ENCODE assay signal across 13 cellular contexts in genomic region chr5:58235279-58235678, GRCh38.
DNase-seq lines count a peak whose midpoint lies in the region; ATAC-seq and TF ChIP-seq lines count a peak whose summit lies in the region.
"Had no signal": no experiment of that assay in that cellular context is flagged by ENCODE, and none has a peak within 500 bp of the region (broad histone marks: within the 10 kb centered on the region; RNA-seq: fewer than 3 reads in every experiment).

No MANE protein-coding gene starts in this region.

- no peaks in the 10 kb centered on the region for H4K20me1 ChIP-seq in PC-9 (ENCODE audit: insufficient read depth)
- no peaks in the 10 kb centered on the region for H4K20me1 ChIP-seq in smooth muscle cell (ENCODE audit: low read depth)

- H3K9ac ChIP-seq in smooth muscle cell (ENCODE audit: low read depth): no peak overlapping the region

- H2AFZ ChIP-seq in PC-9 (no peak overlapping the region), smooth muscle cell (ENCODE audit: low read depth) (no peak overlapping the region)

- H3K4me2 ChIP-seq in PC-9 (no peak overlapping the region), smooth muscle cell (peak overlapping the region; percentile 2)

- ATAC-seq in GM19324 (IDR thresholded peaks at IDR 0.05; ENCODE audit: low FRiP score, unreplicated experiment): no peak
- ATAC-seq: T-helper 17 cell had no signal

- H3K4me3 ChIP-seq in HEK293 (ENCODE audit: low read depth, low read length) (no peak overlapping the region), PC-9 (no peak overlapping the region), fibroblast of villous mesenchyme (ENCODE audit: low read depth, low read length) (no peak overlapping the region), smooth muscle cell (no peak overlapping the region)
- H3K4me3 ChIP-seq: coronary artery had no signal

- H3K27ac ChIP-seq in HEK293 (ENCODE audit: extremely low read depth, low read depth, low read length) (no peak overlapping the region), PC-9 (peak overlapping the region; percentile 52), smooth muscle cell (ENCODE audit: low read depth) (no peak overlapping the region)
- H3K27ac ChIP-seq: coronary artery had no signal

- intact Hi-C loops in PC-9 (cut with micrococcal nuclease; ENCODE audit: unreplicated experiment): loop anchor here (1.0 to 5.0 kb wide), 2 partner anchors 25 to 348 kb away; no protein-coding TSS in a partner anchor

- DNase-seq in PC-9: peak; percentile 27 to 90
- peak; percentile 58 for DNase-seq in fibroblast of villous mesenchyme (ENCODE audit: low read depth)
- no peak for DNase-seq in smooth muscle cell (lab: John Stamatoyannopoulos, UW; ENCODE audit: unreplicated experiment)
- no peak for DNase-seq in DMS153 (lab: John Stamatoyannopoulos, UW)
- DNase-seq in HK-2 (ENCODE audit: unreplicated experiment): no peak
- DNase-seq: activated CD4-positive, alpha-beta memory T cell treated with anti-CD3 and anti-CD28 coated beads for 36 hours; activated naive CD4-positive, alpha-beta T cell treated with Interleukin-2 at 50 U/mL for 16 hours; head of caudate nucleus; NCI-H1417 treated with DMSO at 0.1 percent for 48 hours; T-helper 17 cell had no signal

- H3K4me1 ChIP-seq in HEK293 (ENCODE audit: control insufficient read depth, insufficient read depth, low read length) (peaks cover 2% of the 10 kb centered on the region; the same call in 1 of the 2 replicates), PC-9 (replicated peaks; ENCODE audit: insufficient read depth) (peaks cover 43% of the 10 kb centered on the region), smooth muscle cell (ENCODE audit: low read depth) (peaks cover 8% of the 10 kb centered on the region)

- no TSS peak for BruUV-seq in PC-9 (replicated peaks; lab: Mats Ljungman, UMichigan)

- H3K9me2 ChIP-seq in PC-9 (ENCODE audit: insufficient read depth): no peaks in the 10 kb centered on the region

- H3F3A ChIP-seq in PC-9 (ENCODE audit: insufficient read depth, low read depth) (peaks cover 20% of the 10 kb centered on the region), smooth muscle cell (ENCODE audit: low read depth) (no peaks in the 10 kb centered on the region)

- WGBS in smooth muscle cell (ENCODE audit: low lambda C conversion rate): 6% methylated on average over 3 of the region's 3 CpGs

- POLR2A ChIA-PET in HEK293 (lab: Yijun Ruan, JAX): no interaction called here
- POLR2A ChIA-PET in PC-9 (lab: Charles Lee; ENCODE audit: unreplicated experiment): interaction anchor here (0.6 kb wide), 1 partner anchor 47 kb away, joined by 10 read pairs; no protein-coding TSS in a partner anchor

- CTCF ChIA-PET in HEK293 (lab: Yijun Ruan, JAX) (no interaction called here), PC-9 (lab: Charles Lee) (no interaction called here)

- H3K9me3 ChIP-seq in HEK293 (ENCODE audit: control insufficient read depth, insufficient read depth, low read depth, low read length): no peaks in the 10 kb centered on the region
- peaks cover 10% of the 10 kb centered on the region for H3K9me3 ChIP-seq in PC-9 (ENCODE audit: insufficient read depth, low read depth)
- H3K9me3 ChIP-seq in smooth muscle cell (replicated peaks; ENCODE audit: low read depth): no peaks in the 10 kb centered on the region

- no peaks in the 10 kb centered on the region for H3K36me3 ChIP-seq in HEK293 (ENCODE audit: control insufficient read depth in 2 of 2, insufficient read depth in 1 of 2, low read length in 2 of 2)
- H3K36me3 ChIP-seq in PC-9 (ENCODE audit: low read depth): 0 out of 2 replicates have a peak, but pooled peaks cover 1% of the 10 kb centered on the region
- H3K36me3 ChIP-seq in smooth muscle cell (ENCODE audit: low read depth): no peaks in the 10 kb centered on the region

- H3K27me3 ChIP-seq in PC-9 (ENCODE audit: insufficient read depth, low read depth) (no peaks in the 10 kb centered on the region), smooth muscle cell (ENCODE audit: low read depth) (no peaks in the 10 kb centered on the region)

- TF ChIP-seq CTCF in HEK293 (tag by site-specific recombination; IDR thresholded peaks at IDR 0.05): no peak
- TF ChIP-seq CTCF in PC-9 (conservative IDR thresholded peaks at IDR 0.05): no peak
- no peak for TF ChIP-seq CTCF in fibroblast of villous mesenchyme (IDR thresholded peaks at IDR 0.05; ENCODE audit: insufficient read depth, low read depth, low read length)
- no peak for TF ChIP-seq CTCF in smooth muscle cell (IDR thresholded peaks at IDR 0.05; ENCODE audit: borderline replicate concordance, insufficient read depth, poor library complexity, severe bottlenecking)

- H3K79me2 ChIP-seq in PC-9 (ENCODE audit: low read depth): no peaks in the 10 kb centered on the region
- H3K79me2 ChIP-seq in smooth muscle cell (ENCODE audit: low read depth): no peaks in the 10 kb centered on the region

TF ChIP-seq in HEK293, 187 proteins besides CTCF, POLR2A, EP300 and RAD21:
- peak; percentile 50 for TF ChIP-seq SCRT1 (tag by site-specific recombination; IDR thresholded peaks at IDR 0.05; ENCODE audit: borderline replicate concordance)
- peak; percentile 82 for TF ChIP-seq SCRT2 (tag by site-specific recombination; IDR thresholded peaks at IDR 0.05)
- TF ChIP-seq ZNF521 (tag by site-specific recombination; IDR thresholded peaks at IDR 0.05): no peak

Comparison
In these comparisons a context has a peak if more than half of its experiments do, and no peak if none do; other contexts are left out.
1. DNase-seq: peak in PC-9 (2 of 2) and fibroblast of villous mesenchyme (single experiment); none in smooth muscle cell (single experiment), DMS153 (single experiment) and HK-2 (single experiment).